1 cellular context compared by ENCODE assay signal in the genomic region with DNA sequence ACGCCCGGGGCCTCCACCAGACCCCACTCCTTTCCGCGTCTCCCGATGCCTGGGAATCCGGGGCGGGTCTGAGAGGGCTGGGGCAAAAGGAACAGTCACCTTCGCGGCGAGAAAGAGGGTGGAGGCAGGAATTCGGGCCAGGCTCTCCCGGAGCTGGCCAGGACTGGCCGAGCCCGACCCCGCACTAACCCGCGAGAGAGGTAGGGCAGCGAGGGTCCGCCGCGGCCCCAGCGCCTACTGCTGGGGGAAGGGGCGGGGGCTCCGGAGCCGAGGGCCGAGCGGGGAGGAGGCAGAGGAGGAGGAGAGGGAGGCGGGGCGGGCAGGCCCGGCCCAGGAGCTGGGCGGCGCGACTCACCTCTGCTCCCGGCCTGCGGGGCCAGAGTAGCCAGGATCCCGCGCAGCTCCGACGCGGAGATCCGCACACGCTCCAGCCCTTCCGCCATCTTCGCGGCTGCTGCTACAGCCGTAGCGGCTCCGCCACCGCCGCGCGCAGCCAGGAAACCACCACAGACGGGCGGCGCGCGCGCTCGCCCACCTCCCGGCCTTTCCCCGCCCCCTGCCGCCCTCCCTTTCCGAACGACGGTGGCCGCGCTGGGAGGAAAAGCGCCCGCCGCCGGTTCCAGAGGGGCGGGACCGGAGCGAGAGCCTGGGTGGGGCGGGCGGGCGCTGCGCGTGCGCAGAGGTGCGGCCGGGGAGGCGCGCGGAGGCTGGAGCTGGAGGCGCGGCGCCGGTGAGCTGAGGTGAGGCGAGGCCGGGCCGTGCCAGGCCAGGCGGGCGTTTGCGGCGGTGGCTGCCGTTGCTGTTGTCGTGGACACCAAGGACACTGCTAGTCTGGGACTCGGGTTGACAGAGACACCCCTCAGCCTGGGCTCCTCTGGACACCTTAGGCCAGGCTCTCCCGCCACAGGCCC.
A peak's percentile ranks its signal among the peaks of the same experiment; 100 is the strongest.
TF ChIP-seq lines count a peak whose summit lies in the region.

A gene (minus strand): TSS at position 508 of the 911 bp plus-strand sequence. CDS start 65 bp downstream, at position 443.
A gene with protein sequence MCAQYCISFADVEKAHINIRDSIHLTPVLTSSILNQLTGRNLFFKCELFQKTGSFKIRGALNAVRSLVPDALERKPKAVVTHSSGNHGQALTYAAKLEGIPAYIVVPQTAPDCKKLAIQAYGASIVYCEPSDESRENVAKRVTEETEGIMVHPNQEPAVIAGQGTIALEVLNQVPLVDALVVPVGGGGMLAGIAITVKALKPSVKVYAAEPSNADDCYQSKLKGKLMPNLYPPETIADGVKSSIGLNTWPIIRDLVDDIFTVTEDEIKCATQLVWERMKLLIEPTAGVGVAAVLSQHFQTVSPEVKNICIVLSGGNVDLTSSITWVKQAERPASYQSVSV (plus strand): TSS at position 673 of the 911 bp plus-strand sequence. CDS start 11,611 bp downstream, outside the sequence.

TF ChIP-seq in A549, 52 proteins besides CTCF, POLR2A, EP300 and RAD21 (continued from another document):
- TF ChIP-seq, protein P1, sequence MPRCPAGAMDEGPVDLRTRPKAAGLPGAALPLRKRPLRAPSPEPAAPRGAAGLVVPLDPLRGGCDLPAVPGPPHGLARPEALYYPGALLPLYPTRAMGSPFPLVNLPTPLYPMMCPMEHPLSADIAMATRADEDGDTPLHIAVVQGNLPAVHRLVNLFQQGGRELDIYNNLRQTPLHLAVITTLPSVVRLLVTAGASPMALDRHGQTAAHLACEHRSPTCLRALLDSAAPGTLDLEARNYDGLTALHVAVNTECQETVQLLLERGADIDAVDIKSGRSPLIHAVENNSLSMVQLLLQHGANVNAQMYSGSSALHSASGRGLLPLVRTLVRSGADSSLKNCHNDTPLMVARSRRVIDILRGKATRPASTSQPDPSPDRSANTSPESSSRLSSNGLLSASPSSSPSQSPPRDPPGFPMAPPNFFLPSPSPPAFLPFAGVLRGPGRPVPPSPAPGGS (IDR thresholded peaks at IDR 0.05): peak; percentile 82; the same call in 2 of the 3 replicates
- no peak for TF ChIP-seq RFX5 (IDR thresholded peaks at IDR 0.05)
- TF ChIP-seq, protein P2, sequence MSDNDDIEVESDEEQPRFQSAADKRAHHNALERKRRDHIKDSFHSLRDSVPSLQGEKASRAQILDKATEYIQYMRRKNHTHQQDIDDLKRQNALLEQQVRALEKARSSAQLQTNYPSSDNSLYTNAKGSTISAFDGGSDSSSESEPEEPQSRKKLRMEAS (IDR thresholded peaks at IDR 0.05): peak; percentile 75
- no peak for TF ChIP-seq ZSCAN20 (CRISPR knock-in tag; IDR thresholded peaks at IDR 0.05)
- peak; percentile 68; the same call in 1 of the 2 replicates for TF ChIP-seq PHF8 (IDR thresholded peaks at IDR 0.05; ENCODE audit: borderline replicate concordance, low read depth)
- TF ChIP-seq, protein P3, sequence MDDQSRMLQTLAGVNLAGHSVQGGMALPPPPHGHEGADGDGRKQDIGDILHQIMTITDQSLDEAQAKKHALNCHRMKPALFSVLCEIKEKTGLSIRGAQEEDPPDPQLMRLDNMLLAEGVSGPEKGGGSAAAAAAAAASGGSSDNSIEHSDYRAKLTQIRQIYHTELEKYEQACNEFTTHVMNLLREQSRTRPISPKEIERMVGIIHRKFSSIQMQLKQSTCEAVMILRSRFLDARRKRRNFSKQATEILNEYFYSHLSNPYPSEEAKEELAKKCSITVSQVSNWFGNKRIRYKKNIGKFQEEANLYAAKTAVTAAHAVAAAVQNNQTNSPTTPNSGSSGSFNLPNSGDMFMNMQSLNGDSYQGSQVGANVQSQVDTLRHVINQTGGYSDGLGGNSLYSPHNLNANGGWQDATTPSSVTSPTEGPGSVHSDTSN (IDR thresholded peaks at IDR 0.05): no peak
- peak; percentile 65; the same call in 1 of the 2 replicates for TF ChIP-seq MAZ (IDR thresholded peaks at IDR 0.05; ENCODE audit: borderline replicate concordance, low read depth, low read length)
- TF ChIP-seq KDM5A (IDR thresholded peaks at IDR 0.05): no peak
- TF ChIP-seq POLR2AphosphoS2 (conservative IDR thresholded peaks at IDR 0.05; ENCODE audit: low read length): no peak
- TF ChIP-seq RNF2 (IDR thresholded peaks at IDR 0.05; ENCODE audit: borderline replicate concordance, low read depth): no peak
- TF ChIP-seq CHD4 (IDR thresholded peaks at IDR 0.05; ENCODE audit: borderline replicate concordance): no peak
- TF ChIP-seq, protein P4, sequence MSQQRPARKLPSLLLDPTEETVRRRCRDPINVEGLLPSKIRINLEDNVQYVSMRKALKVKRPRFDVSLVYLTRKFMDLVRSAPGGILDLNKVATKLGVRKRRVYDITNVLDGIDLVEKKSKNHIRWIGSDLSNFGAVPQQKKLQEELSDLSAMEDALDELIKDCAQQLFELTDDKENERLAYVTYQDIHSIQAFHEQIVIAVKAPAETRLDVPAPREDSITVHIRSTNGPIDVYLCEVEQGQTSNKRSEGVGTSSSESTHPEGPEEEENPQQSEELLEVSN (IDR thresholded peaks at IDR 0.05; ENCODE audit: borderline replicate concordance, low read depth): peak; percentile 72
- no peak for TF ChIP-seq FOSB (CRISPR knock-in tag; IDR thresholded peaks at IDR 0.05)
- TF ChIP-seq NFE2L2 (conservative IDR thresholded peaks at IDR 0.05; ENCODE audit: low read length): no peak
- TF ChIP-seq MYC (IDR thresholded peaks at IDR 0.05; ENCODE audit: borderline replicate concordance, low read length): 0 out of 2 replicates have a peak, but pooled peaks have one; percentile 9
- TF ChIP-seq, protein P5, sequence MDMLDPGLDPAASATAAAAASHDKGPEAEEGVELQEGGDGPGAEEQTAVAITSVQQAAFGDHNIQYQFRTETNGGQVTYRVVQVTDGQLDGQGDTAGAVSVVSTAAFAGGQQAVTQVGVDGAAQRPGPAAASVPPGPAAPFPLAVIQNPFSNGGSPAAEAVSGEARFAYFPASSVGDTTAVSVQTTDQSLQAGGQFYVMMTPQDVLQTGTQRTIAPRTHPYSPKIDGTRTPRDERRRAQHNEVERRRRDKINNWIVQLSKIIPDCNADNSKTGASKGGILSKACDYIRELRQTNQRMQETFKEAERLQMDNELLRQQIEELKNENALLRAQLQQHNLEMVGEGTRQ (IDR thresholded peaks at IDR 0.05): no peak
- no peak for TF ChIP-seq HOXA7 (CRISPR knock-in tag; IDR thresholded peaks at IDR 0.05)
- 0 out of 2 replicates have a peak, but pooled peaks have one; percentile 69 for TF ChIP-seq TFCP2L1 (CRISPR knock-in tag; IDR thresholded peaks at IDR 0.05)
- no peak for TF ChIP-seq NPAS2 (CRISPR knock-in tag; IDR thresholded peaks at IDR 0.05; ENCODE audit: borderline replicate concordance)
- TF ChIP-seq JUN (IDR thresholded peaks at IDR 0.05): peak; percentile 73 to 93; a peak in 3 of 5 replicates
- TF ChIP-seq CHD2 (IDR thresholded peaks at IDR 0.05; ENCODE audit: low read length, partially characterized antibody): no peak
- no peak for TF ChIP-seq KDM1A (IDR thresholded peaks at IDR 0.05; ENCODE audit: low read depth)
- TF ChIP-seq, protein P6, sequence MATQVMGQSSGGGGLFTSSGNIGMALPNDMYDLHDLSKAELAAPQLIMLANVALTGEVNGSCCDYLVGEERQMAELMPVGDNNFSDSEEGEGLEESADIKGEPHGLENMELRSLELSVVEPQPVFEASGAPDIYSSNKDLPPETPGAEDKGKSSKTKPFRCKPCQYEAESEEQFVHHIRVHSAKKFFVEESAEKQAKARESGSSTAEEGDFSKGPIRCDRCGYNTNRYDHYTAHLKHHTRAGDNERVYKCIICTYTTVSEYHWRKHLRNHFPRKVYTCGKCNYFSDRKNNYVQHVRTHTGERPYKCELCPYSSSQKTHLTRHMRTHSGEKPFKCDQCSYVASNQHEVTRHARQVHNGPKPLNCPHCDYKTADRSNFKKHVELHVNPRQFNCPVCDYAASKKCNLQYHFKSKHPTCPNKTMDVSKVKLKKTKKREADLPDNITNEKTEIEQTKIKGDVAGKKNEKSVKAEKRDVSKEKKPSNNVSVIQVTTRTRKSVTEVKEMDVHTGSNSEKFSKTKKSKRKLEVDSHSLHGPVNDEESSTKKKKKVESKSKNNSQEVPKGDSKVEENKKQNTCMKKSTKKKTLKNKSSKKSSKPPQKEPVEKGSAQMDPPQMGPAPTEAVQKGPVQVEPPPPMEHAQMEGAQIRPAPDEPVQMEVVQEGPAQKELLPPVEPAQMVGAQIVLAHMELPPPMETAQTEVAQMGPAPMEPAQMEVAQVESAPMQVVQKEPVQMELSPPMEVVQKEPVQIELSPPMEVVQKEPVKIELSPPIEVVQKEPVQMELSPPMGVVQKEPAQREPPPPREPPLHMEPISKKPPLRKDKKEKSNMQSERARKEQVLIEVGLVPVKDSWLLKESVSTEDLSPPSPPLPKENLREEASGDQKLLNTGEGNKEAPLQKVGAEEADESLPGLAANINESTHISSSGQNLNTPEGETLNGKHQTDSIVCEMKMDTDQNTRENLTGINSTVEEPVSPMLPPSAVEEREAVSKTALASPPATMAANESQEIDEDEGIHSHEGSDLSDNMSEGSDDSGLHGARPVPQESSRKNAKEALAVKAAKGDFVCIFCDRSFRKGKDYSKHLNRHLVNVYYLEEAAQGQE (IDR thresholded peaks at IDR 0.05): no peak
- TF ChIP-seq TP53 (CRISPR knock-in tag; IDR thresholded peaks at IDR 0.05): no peak
- TF ChIP-seq, protein P7, sequence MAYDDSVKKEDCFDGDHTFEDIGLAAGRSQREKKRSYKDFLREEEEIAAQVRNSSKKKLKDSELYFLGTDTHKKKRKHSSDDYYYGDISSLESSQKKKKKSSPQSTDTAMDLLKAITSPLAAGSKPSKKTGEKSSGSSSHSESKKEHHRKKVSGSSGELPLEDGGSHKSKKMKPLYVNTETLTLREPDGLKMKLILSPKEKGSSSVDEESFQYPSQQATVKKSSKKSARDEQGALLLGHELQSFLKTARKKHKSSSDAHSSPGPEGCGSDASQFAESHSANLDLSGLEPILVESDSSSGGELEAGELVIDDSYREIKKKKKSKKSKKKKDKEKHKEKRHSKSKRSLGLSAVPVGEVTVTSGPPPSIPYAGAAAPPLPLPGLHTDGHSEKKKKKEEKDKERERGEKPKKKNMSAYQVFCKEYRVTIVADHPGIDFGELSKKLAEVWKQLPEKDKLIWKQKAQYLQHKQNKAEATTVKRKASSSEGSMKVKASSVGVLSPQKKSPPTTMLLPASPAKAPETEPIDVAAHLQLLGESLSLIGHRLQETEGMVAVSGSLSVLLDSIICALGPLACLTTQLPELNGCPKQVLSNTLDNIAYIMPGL (CRISPR knock-in tag; IDR thresholded peaks at IDR 0.05; ENCODE audit: borderline replicate concordance): no peak
- TF ChIP-seq FOSL2 (IDR thresholded peaks at IDR 0.05): no peak
- TF ChIP-seq FOSL2 (CRISPR knock-in tag; IDR thresholded peaks at IDR 0.05): no peak
- no peak for TF ChIP-seq JUNB (IDR thresholded peaks at IDR 0.05)
- TF ChIP-seq FOXS1 (CRISPR knock-in tag; IDR thresholded peaks at IDR 0.05): no peak
- TF ChIP-seq MAFK (IDR thresholded peaks at IDR 0.05; ENCODE audit: partially characterized antibody): no peak
- no peak for TF ChIP-seq HEYL (CRISPR knock-in tag; IDR thresholded peaks at IDR 0.05)
